ENCODE assay signal across 21 cellular contexts in genomic region chr16:54503436-54503835, GRCh38.
DNase-seq lines count a peak whose midpoint lies in the region; ATAC-seq, FAIRE-seq and TF ChIP-seq lines count a peak whose summit lies in the region.
"Had no signal": no experiment of that assay in that cellular context is flagged by ENCODE, and none has a peak within 500 bp of the region (broad histone marks: within the 10 kb centered on the region; RNA-seq: fewer than 3 reads in every experiment).

No MANE protein-coding gene starts in this region.

- ATAC-seq in HepG2 (no peak), HG02981 (IDR thresholded peaks at IDR 0.05; ENCODE audit: unreplicated experiment) (no peak)
- ATAC-seq: HCT116; naive thymus-derived CD8-positive, alpha-beta T cell had no signal

- H3K9me3 ChIP-seq in HepG2 (ENCODE audit: low read length) (peaks cover 6% of the 10 kb centered on the region; the same call in 1 of the 2 replicates), H9 (ENCODE audit: control insufficient read depth, low read depth, low read length) (no peaks in the 10 kb centered on the region)
- H3K9me3 ChIP-seq: ovary had no signal

- H3T11ph ChIP-seq in H9 (ENCODE audit: low read length), result no peak overlapping the region

- no peak overlapping the region for H3K4me3 Mint-ChIP-seq in H9
- H3K4me3 Mint-ChIP-seq: activated naive CD4-positive, alpha-beta T cell treated with anti-CD3 and anti-CD28 coated beads, Interleukin-2, amount 50 U/mL, for 24 hours; CD4-positive, alpha-beta T cell; endodermal cell; memory B cell; naive thymus-derived CD8-positive, alpha-beta T cell had no signal

- no peak overlapping the region for H2AK5ac ChIP-seq in H9 (ENCODE audit: insufficient read length, low read length)

- H3K4me1 ChIP-seq in HepG2 (ENCODE audit: insufficient read depth, low read length) (no peaks in the 10 kb centered on the region), H9 (ENCODE audit: insufficient read depth, low read length) (peaks cover 4% of the 10 kb centered on the region)

- no peak for FAIRE-seq in HepG2 (lab: Jason Lieb, UNC)
- FAIRE-seq: astrocyte, colon, kidney had no signal

- no peak overlapping the region for H2AFZ ChIP-seq in HepG2 (ENCODE audit: low read length)
- H2AFZ ChIP-seq in H9 (ENCODE audit: low read length), result no peak overlapping the region

- no peak overlapping the region for H4K5ac ChIP-seq in H9 (ENCODE audit: insufficient read length, low read depth, low read length)

- no peak overlapping the region for H3K23ac ChIP-seq in H9 (ENCODE audit: insufficient read length, low read depth, low read length)

- no TSS peak for BruUV-seq in HepG2 (replicated peaks; lab: Mats Ljungman, UMichigan)

- in situ Hi-C loops in G401 (cut with HindIII; ENCODE audit: low sequenced_read_pairs), result no loop called here
- in situ Hi-C loops in HepG2 (cut with HindIII; ENCODE audit: extremely low pct_ligation_motif_present, low pct_unique_long_range_greater_than_20kb), result no loop called here

- no peak overlapping the region for H2BK20ac ChIP-seq in H9 (ENCODE audit: low read depth, low read length, poor library complexity, severe bottlenecking)

- no peaks in the 10 kb centered on the region; a peak in 1 of 5 replicates for H3K9me3 Mint-ChIP-seq in H9

- no peak for TF ChIP-seq POLR2A in HepG2 (IDR thresholded peaks at IDR 0.05; ENCODE audit: insufficient read depth in 1 of 2, low read depth in 2 of 2, low read length in 2 of 2)

- no peak overlapping the region for H3K4ac ChIP-seq in H9 (ENCODE audit: low read depth, low read length)

- TF ChIP-seq CTCF in HepG2 (CRISPR knock-in tag; IDR thresholded peaks at IDR 0.05) (no peak), H9 (conservative IDR thresholded peaks at IDR 0.05) (no peak)

- WGBS in HepG2 (ENCODE audit: low lambda C conversion rate), result 68% methylated on average over 3 of the region's 3 CpGs
- no CpG with 5 or more reads among the region's 3 CpGs for WGBS in H9 (ENCODE audit: extremely low coverage, insufficient read length, low lambda C conversion rate)

- no peak overlapping the region for H4K8ac ChIP-seq in H9 (replicated peaks; ENCODE audit: insufficient read length, low read depth, low read length)

- H3K4me2 ChIP-seq in HepG2 (ENCODE audit: low read depth, low read length) (no peak overlapping the region), H9 (ENCODE audit: insufficient read depth, insufficient read length, low read length) (no peak overlapping the region)

- H3K27ac ChIP-seq in HepG2 (ENCODE audit: extremely low read length, insufficient read depth, low read length) (no peak overlapping the region), H9 (ENCODE audit: insufficient read length, low read depth, low read length) (no peak overlapping the region)
- H3K27ac ChIP-seq: ovary, tibial nerve had no signal

- H3K36me3 ChIP-seq in HepG2 (replicated peaks in 1 of 2; ENCODE audit: control insufficient read depth in 1 of 2, insufficient read depth in 2 of 2, low read length in 2 of 2), result no peaks in the 10 kb centered on the region
- H3K36me3 ChIP-seq: ovary, tibial nerve had no signal

- no peaks in the 10 kb centered on the region for H3K79me2 ChIP-seq in HepG2 (ENCODE audit: insufficient read depth, low read length)
- H3K79me2 ChIP-seq in H9 (ENCODE audit: insufficient read depth, low read length), result no peaks in the 10 kb centered on the region

- H3K9ac ChIP-seq in HepG2 (ENCODE audit: insufficient read depth, low read depth, low read length), result no peak overlapping the region
- no peak overlapping the region for H3K9ac ChIP-seq in H9 (ENCODE audit: extremely low read depth, insufficient read length, low read length)

- H4K20me1 ChIP-seq in HepG2 (ENCODE audit: insufficient read depth, low read length), result no peaks in the 10 kb centered on the region
- no peaks in the 10 kb centered on the region for H4K20me1 ChIP-seq in H9 (ENCODE audit: control insufficient read depth, insufficient read depth, insufficient read length)

- H3K14ac ChIP-seq in H9 (ENCODE audit: insufficient read depth, low read length), result no peak overlapping the region

- peaks cover 0 to 2% (median 1%) of the 10 kb centered on the region in 3 experiments; a peak in 3 of 7 replicates for H3K36me3 Mint-ChIP-seq in H9 (ENCODE audit: insufficient read depth in 1 of 3, low read depth in 3 of 3)
- H3K36me3 Mint-ChIP-seq: activated naive CD4-positive, alpha-beta T cell treated with anti-CD3 and anti-CD28 coated beads, Interleukin-2, amount 50 U/mL, for 24 hours; memory B cell; naive thymus-derived CD8-positive, alpha-beta T cell had no signal

- H2BK120ac ChIP-seq in H9 (ENCODE audit: low read depth, low read length, poor library complexity, severe bottlenecking), result no peak overlapping the region

- POLR2A ChIA-PET in HepG2 (lab: Yijun Ruan, JAX), result no interaction called here

- no peak overlapping the region for H3K18ac ChIP-seq in H9 (ENCODE audit: insufficient read length, low read depth, low read length)

- DNase-seq in AG08395 (ENCODE audit: low spot score) (peak; percentile 66), G401 (ENCODE audit: low spot score) (peak; percentile 67), astrocyte of the hippocampus (ENCODE audit: low read depth, low spot score) (peak; percentile 13), HepG2 (ENCODE audit: low spot score) (no peak), ecto neural progenitor cell (ENCODE audit: low spot score) (no peak), ureter (ENCODE audit: low spot score) (no peak), H9 (no peak)
- DNase-seq: activated CD4-positive, alpha-beta T cell treated with anti-CD3 and anti-CD28 coated beads for 1 hour; activated T-cell treated with anti-CD3 and anti-CD28 coated beads, Interleukin-2, amount 50 U/mL, for 48 hours; CD4-positive, alpha-beta T cell; endodermal cell; kidney; naive thymus-derived CD8-positive, alpha-beta T cell; ovary had no signal

- no peak overlapping the region for H3K56ac ChIP-seq in H9 (ENCODE audit: insufficient read length, low read depth, low read length)

- no peak overlapping the region for H2BK5ac ChIP-seq in H9 (ENCODE audit: insufficient read length, low read length)

- H2BK12ac ChIP-seq in H9 (ENCODE audit: insufficient read length, low read depth, low read length), result no peak overlapping the region

- no peak overlapping the region for H3K4me3 ChIP-seq in HepG2 (replicated peaks in 1 of 3; ENCODE audit: insufficient read depth in 1 of 3, low read depth in 2 of 3, low read length in 3 of 3)
- H3K4me3 ChIP-seq: ovary, tibial nerve had no signal

- H3K79me1 ChIP-seq in H9 (ENCODE audit: insufficient read depth, low read depth, low read length, poor library complexity, severe bottlenecking), result no peaks in the 10 kb centered on the region

- no peak for TF ChIP-seq RAD21 in HepG2 (CRISPR knock-in tag; IDR thresholded peaks at IDR 0.05)

- peaks cover 2% of the 10 kb centered on the region for H3K23me2 ChIP-seq in H9 (ENCODE audit: insufficient read length, low read depth, low read length, poor library complexity, severe bottlenecking)

- H3K27ac Mint-ChIP-seq in H9, result no peak overlapping the region
- H3K27ac Mint-ChIP-seq: activated naive CD4-positive, alpha-beta T cell treated with anti-CD3 and anti-CD28 coated beads, Interleukin-2, amount 50 U/mL, for 24 hours; CD4-positive, alpha-beta T cell; memory B cell; naive thymus-derived CD8-positive, alpha-beta T cell had no signal

- H2BK15ac ChIP-seq in H9 (ENCODE audit: low read depth, low read length), result no peak overlapping the region

- H3K27me3 Mint-ChIP-seq in H9 (ENCODE audit: low read depth), result peaks cover 5% of the 10 kb centered on the region

- peaks cover 47 to 55% of the 10 kb centered on the region in 2 experiments for H3K4me1 Mint-ChIP-seq in H9
- H3K4me1 Mint-ChIP-seq: activated naive CD4-positive, alpha-beta T cell treated with anti-CD3 and anti-CD28 coated beads, Interleukin-2, amount 50 U/mL, for 24 hours; memory B cell; naive thymus-derived CD8-positive, alpha-beta T cell had no signal

- CTCF ChIA-PET in HepG2 (lab: Yijun Ruan, JAX; ENCODE audit: low intra/inter-chr PET ratio, low total read pairs), result no interaction called here

- H3K27me3 ChIP-seq in HepG2 (ENCODE audit: control insufficient read depth in 1 of 2, insufficient read depth in 2 of 2, low read length in 2 of 2), result peaks cover 2 to 32% of the 10 kb centered on the region in 2 experiments; a peak in 4 of 5 replicates
- H3K27me3 ChIP-seq in H9 (ENCODE audit: insufficient read depth, low read length), result no peaks in the 10 kb centered on the region
- H3K27me3 ChIP-seq: ovary had no signal

- intact Hi-C loops in HepG2 (cut with micrococcal nuclease; ENCODE audit: unreplicated experiment), result no loop called here

- TF ChIP-seq EP300 in HepG2 (IDR thresholded peaks at IDR 0.05; ENCODE audit: low read depth in 2 of 2, low read length in 2 of 2), result no peak
- no peak for TF ChIP-seq EP300 in HepG2 (CRISPR knock-in tag; IDR thresholded peaks at IDR 0.05; ENCODE audit: borderline replicate concordance)

- H4K91ac ChIP-seq in H9 (ENCODE audit: insufficient read length, low read depth, low read length), result no peak overlapping the region

TF ChIP-seq in HepG2, 621 proteins besides CTCF, POLR2A, EP300 and RAD21 (continues in another document):
- TF ChIP-seq ONECUT2 (CRISPR knock-in tag; IDR thresholded peaks at IDR 0.05) (no peak), ZNF337 (CRISPR knock-in tag; IDR thresholded peaks at IDR 0.05; ENCODE audit: borderline replicate concordance, low read depth) (no peak), UBTF (CRISPR knock-in tag; IDR thresholded peaks at IDR 0.05) (no peak), ATF7 (IDR thresholded peaks at IDR 0.05) (peak; percentile 59; the same call in 1 of the 2 replicates), ATF7 (CRISPR knock-in tag; IDR thresholded peaks at IDR 0.05) (no peak)

Comparison
In these comparisons a context has a peak if more than half of its experiments do, and no peak if none do; other contexts are left out.
1. DNase-seq: peak in AG08395 (single experiment), G401 (single experiment) and astrocyte of the hippocampus (single experiment); none in HepG2 (single experiment), ecto neural progenitor cell (single experiment), ureter (single experiment) and H9 (single experiment).